Comparison of ENCODE assay signal across 1 cellular context in genomic region chr6:112150363-112150762, GRCh38.
TF ChIP-seq lines count a peak whose summit lies in the region.

No MANE protein-coding gene starts in this region.

TF ChIP-seq in WTC11, 78 proteins besides CTCF, POLR2A, EP300 and RAD21 (continued from another document):
- TF ChIP-seq, protein P1, sequence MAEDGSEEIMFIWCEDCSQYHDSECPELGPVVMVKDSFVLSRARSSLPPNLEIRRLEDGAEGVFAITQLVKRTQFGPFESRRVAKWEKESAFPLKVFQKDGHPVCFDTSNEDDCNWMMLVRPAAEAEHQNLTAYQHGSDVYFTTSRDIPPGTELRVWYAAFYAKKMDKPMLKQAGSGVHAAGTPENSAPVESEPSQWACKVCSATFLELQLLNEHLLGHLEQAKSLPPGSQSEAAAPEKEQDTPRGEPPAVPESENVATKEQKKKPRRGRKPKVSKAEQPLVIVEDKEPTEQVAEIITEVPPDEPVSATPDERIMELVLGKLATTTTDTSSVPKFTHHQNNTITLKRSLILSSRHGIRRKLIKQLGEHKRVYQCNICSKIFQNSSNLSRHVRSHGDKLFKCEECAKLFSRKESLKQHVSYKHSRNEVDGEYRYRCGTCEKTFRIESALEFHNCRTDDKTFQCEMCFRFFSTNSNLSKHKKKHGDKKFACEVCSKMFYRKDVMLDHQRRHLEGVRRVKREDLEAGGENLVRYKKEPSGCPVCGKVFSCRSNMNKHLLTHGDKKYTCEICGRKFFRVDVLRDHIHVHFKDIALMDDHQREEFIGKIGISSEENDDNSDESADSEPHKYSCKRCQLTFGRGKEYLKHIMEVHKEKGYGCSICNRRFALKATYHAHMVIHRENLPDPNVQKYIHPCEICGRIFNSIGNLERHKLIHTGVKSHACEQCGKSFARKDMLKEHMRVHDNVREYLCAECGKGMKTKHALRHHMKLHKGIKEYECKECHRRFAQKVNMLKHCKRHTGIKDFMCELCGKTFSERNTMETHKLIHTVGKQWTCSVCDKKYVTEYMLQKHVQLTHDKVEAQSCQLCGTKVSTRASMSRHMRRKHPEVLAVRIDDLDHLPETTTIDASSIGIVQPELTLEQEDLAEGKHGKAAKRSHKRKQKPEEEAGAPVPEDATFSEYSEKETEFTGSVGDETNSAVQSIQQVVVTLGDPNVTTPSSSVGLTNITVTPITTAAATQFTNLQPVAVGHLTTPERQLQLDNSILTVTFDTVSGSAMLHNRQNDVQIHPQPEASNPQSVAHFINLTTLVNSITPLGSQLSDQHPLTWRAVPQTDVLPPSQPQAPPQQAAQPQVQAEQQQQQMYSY (CRISPR knock-in tag; IDR thresholded peaks at IDR 0.05): no peak
- TF ChIP-seq ZNF121 (CRISPR knock-in tag; IDR thresholded peaks at IDR 0.05) (no peak), ZNF219 (CRISPR knock-in tag; IDR thresholded peaks at IDR 0.05; ENCODE audit: borderline replicate concordance) (no peak), ZNF396 (CRISPR knock-in tag; IDR thresholded peaks at IDR 0.05; ENCODE audit: borderline replicate concordance) (no peak)
